In the genomic region with DNA sequence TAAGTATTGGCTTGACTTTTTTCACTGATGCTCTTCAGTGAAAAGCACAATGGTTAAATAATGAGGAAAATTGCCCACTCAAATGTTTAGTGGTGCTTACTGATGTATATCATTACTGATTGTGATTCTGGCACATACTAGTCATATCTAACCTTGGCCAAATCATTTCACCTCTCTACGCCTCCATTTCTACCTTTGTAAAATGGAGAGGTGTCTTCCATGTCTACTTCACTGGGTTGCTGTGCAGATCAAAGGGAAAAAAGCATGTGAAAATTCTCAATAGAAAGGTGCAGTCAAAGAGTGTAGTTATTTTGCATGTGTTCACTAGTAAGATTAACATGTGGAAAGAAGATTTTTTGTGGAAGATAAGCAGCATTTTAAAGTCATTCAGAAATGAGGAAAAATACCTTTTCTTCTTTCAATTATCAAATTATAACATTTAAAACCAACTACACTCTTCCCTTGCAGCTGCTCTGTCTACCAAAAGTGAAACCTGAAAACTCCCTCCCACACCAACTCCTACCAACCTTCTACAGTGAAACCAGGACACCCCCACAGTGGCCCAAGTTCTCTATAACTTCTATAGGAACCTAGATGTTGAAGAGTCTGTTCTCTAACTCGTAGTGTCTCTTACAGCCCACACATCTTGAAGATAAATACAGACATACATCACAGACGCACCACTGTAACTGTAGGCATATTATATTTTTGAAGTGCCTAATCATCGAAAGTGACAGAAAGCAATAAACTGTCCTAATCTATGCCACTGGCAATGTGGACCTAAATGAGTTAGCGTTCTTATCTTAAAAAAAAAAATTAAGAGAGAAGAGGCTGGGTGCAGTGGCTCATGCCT, we compare ENCODE assay signal across 8 cellular contexts. TPM values are rescaled to one million over a fixed set of nuclear protein-coding genes. Genes with fewer than 3 reads are reported as not detected.
DNase-seq lines count a peak whose midpoint lies in the region; ATAC-seq and TF ChIP-seq lines count a peak whose summit lies in the region.

No MANE protein-coding gene starts in this region.

- H3K36me3 ChIP-seq in colonic mucosa, result no peaks in the 10 kb centered on the region
- no peaks in the 10 kb centered on the region for H3K36me3 ChIP-seq in stomach

- H3K27ac ChIP-seq in colonic mucosa (peak overlapping the region; percentile 39), stomach (peak overlapping the region in 1 of 5 donors; percentile 60)

- no peak for TF ChIP-seq EP300 in stomach (IDR thresholded peaks at IDR 0.05)

- intact Hi-C loops in colonic mucosa (cut with DNase I) (no loop called here), stomach (cut with DNase I; ENCODE audit: low total_unique reads) (loop anchor here (5.0 to 10.0 kb wide), 2 partner anchors 239 to 326 kb away; no protein-coding TSS in a partner anchor)

- H3K4me3 ChIP-seq in colonic mucosa (peak overlapping the region; percentile 1), stomach (peak overlapping the region in 3 of 4 donors; percentile 11 to 19 (median 12))

- H3K27me3 ChIP-seq in colonic mucosa (no peaks in the 10 kb centered on the region), stomach (no peaks in the 10 kb centered on the region)

- H3K9me3 ChIP-seq in colonic mucosa (no peaks in the 10 kb centered on the region), stomach (no peaks in the 10 kb centered on the region)

- WGBS in stomach, 5 donors, result 63 to 82% (median 72%) methylated on average over 5 of the region's 5 CpGs

- DNase-seq in NCI-H1105 (lab: John Stamatoyannopoulos, UW) (peak; percentile 4), colonic mucosa (no peak), stomach (no peak), NCI-H1048 (lab: John Stamatoyannopoulos, UW) (no peak), DMS79 (lab: John Stamatoyannopoulos, UW) (no peak), NCI-H2196 (lab: John Stamatoyannopoulos, UW; ENCODE audit: unreplicated experiment) (no peak)

- TF ChIP-seq CTCF in colonic mucosa (IDR thresholded peaks at IDR 0.05) (no peak), stomach (IDR thresholded peaks at IDR 0.05) (no peak)

- ATAC-seq in GM18511 (IDR thresholded peaks at IDR 0.05; ENCODE audit: unreplicated experiment) (peak; percentile 94), GM21825 (IDR thresholded peaks at IDR 0.05; ENCODE audit: unreplicated experiment) (peak; percentile 85)

- TF ChIP-seq POLR2A in stomach (IDR thresholded peaks at IDR 0.05), result no peak

- no peaks in the 10 kb centered on the region for H3K4me1 ChIP-seq in colonic mucosa
- H3K4me1 ChIP-seq in stomach, result no peaks in the 10 kb centered on the region

- H3K9ac ChIP-seq in colonic mucosa (ENCODE audit: low read depth in 2 of 2, low read length in 2 of 2), result peak overlapping the region in 1 of 2 donors; percentile 9

RNA-seq across cellular contexts. Expression of a gene that starts 1.4 kb away (rescaled TPM):
- total RNA-seq in colonic mucosa, result 1 to 10 TPM in 1 of 2 donors, under 1 TPM in 1; 0.84 to 1.1 TPM
- total RNA-seq in stomach, result 10 to 100 TPM in 1 of 5 donors, 1 to 10 TPM in 2, not detected in 2; 3.7 to 19.3 (median 5.7) TPM
- polyA plus RNA-seq in stomach, result under 1 TPM; 0.25 to 0.76 (median 0.73) TPM

RNA-seq across cellular contexts. Expression of a gene that starts 17.2 kb away (rescaled TPM):
- total RNA-seq in colonic mucosa (10 to 100 TPM; 17.0 to 17.2 TPM), stomach (10 to 100 TPM in 3 of 5 donors, 1 to 10 TPM in 1, not detected in 1; 8.7 to 19.8 (median 11.9) TPM)
- 10 to 100 TPM in 2 of 3 donors, 1 to 10 TPM in 1; 7.5 to 16.0 (median 13.0) TPM for polyA plus RNA-seq in stomach
